Comparison of ENCODE assay signal across 25 cellular contexts in the genomic region with DNA sequence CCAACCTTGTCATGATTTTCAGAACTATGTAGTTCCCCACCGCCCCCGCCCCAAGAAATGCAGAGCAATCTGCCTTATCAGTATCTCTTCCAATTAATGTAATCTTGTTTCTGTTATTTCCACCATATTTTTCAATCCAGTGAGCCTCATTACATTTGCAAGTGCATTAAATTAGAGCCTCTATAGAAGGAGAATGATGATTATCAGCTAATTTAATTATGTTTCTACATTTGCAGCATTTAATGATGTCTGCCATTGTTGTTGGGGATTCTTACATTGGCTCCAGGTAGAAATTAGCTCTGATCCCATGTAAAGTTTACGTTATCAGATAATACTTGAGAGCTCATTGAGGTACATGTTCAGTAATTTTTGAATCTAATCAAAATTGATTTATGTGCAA.
"Had no signal": no experiment of that assay in that cellular context is flagged by ENCODE, and none has a peak within 500 bp of the region (broad histone marks: within the 10 kb centered on the region; RNA-seq: fewer than 3 reads in every experiment).

No MANE protein-coding gene starts in this region.

- H2AFZ ChIP-seq: hepatocyte had no signal

- H3K27me3 ChIP-seq: colonic mucosa, dorsolateral prefrontal cortex, esophagus squamous epithelium, foreskin keratinocyte, gastrocnemius medialis, gastroesophageal sphincter, heart left ventricle, heart right ventricle, hepatocyte had no signal

- H3K36me3 ChIP-seq: colonic mucosa, esophagus muscularis mucosa, esophagus squamous epithelium, gastrocnemius medialis, gastroesophageal sphincter, heart left ventricle, heart right ventricle had no signal

- H3K79me2 ChIP-seq: hepatocyte had no signal

- H3K4me1 ChIP-seq: colonic mucosa, esophagus muscularis mucosa, esophagus squamous epithelium, foreskin keratinocyte, gastrocnemius medialis, gastroesophageal sphincter, heart left ventricle, heart right ventricle had no signal

- DNase-seq: colonic mucosa; cortex of kidney; dermis blood vessel endothelial cell; dorsolateral prefrontal cortex; effector CD4-positive, alpha-beta T cell; effector CD8-positive, alpha-beta T cell; effector memory CD4-positive, alpha-beta T cell; effector memory CD8-positive, alpha-beta T cell; endodermal cell; erythroblast; esophagus squamous epithelium; foreskin fibroblast; foreskin keratinocyte; foreskin melanocyte; gastrocnemius medialis; glutamatergic neuron; head of caudate nucleus; heart left ventricle; heart right ventricle had no signal

- H3K4me3 ChIP-seq: colonic mucosa, coronary artery, dorsolateral prefrontal cortex, esophagus muscularis mucosa, esophagus squamous epithelium, gastrocnemius medialis, gastroesophageal sphincter, heart left ventricle, heart right ventricle, hepatocyte had no signal

- H3K27ac ChIP-seq: colonic mucosa, coronary artery, epithelial cell of prostate, esophagus muscularis mucosa, esophagus squamous epithelium, foreskin keratinocyte, gastrocnemius medialis, gastroesophageal sphincter, heart left ventricle, heart right ventricle, hepatocyte had no signal

- H3K9me3 ChIP-seq: colonic mucosa, esophagus squamous epithelium, gastrocnemius medialis had no signal

- H3K4me2 ChIP-seq: hepatocyte had no signal

- ATAC-seq: effector memory CD8-positive, alpha-beta T cell; esophagus mucosa; foreskin keratinocyte; gastrocnemius medialis; gastroesophageal sphincter; heart left ventricle; heart right ventricle had no signal
